Comparison of ENCODE assay signal across 29 cellular contexts in genomic region chr5:146642410-146642809, GRCh38.
"Had no signal": no experiment of that assay in that cellular context is flagged by ENCODE, and none has a peak within 500 bp of the region (broad histone marks: within the 10 kb centered on the region; RNA-seq: fewer than 3 reads in every experiment).

No MANE protein-coding gene starts in this region.

- H3K27ac ChIP-seq: colonic mucosa, coronary artery, epithelial cell of prostate, esophagus muscularis mucosa, esophagus squamous epithelium, foreskin keratinocyte, gastrocnemius medialis, gastroesophageal sphincter, heart left ventricle, heart right ventricle had no signal

- DNase-seq: colonic mucosa; cortex of kidney; dermis blood vessel endothelial cell; dorsolateral prefrontal cortex; effector CD4-positive, alpha-beta T cell; effector CD8-positive, alpha-beta T cell; effector memory CD4-positive, alpha-beta T cell; effector memory CD8-positive, alpha-beta T cell; endodermal cell; erythroblast; esophagus squamous epithelium; foreskin fibroblast; foreskin keratinocyte; foreskin melanocyte; gastrocnemius medialis; glutamatergic neuron; head of caudate nucleus; heart left ventricle; heart right ventricle had no signal

- H3K27ac Mint-ChIP-seq: dendritic cell treated with granulocyte-macrophage colony-stimulating factor and Interleukin-4, amounts not matched to agents 40 ng/mL and 50 ng/mL, for 4 days; effector memory CD8-positive, alpha-beta T cell; endodermal cell had no signal

- H3K9me3 Mint-ChIP-seq: dendritic cell treated with granulocyte-macrophage colony-stimulating factor and Interleukin-4, amounts not matched to agents 40 ng/mL and 50 ng/mL, for 4 days; effector memory CD8-positive, alpha-beta T cell; endodermal cell had no signal

- H3K4me1 ChIP-seq: colonic mucosa, esophagus muscularis mucosa, esophagus squamous epithelium, foreskin keratinocyte, gastrocnemius medialis, gastroesophageal sphincter, heart left ventricle, heart right ventricle had no signal

- H3K4me3 ChIP-seq: colonic mucosa, coronary artery, dorsolateral prefrontal cortex, esophagus muscularis mucosa, esophagus squamous epithelium, gastrocnemius medialis, gastroesophageal sphincter, heart left ventricle, heart right ventricle had no signal

- ATAC-seq: effector memory CD8-positive, alpha-beta T cell; esophagus mucosa; foreskin keratinocyte; gastrocnemius medialis; gastroesophageal sphincter; heart left ventricle; heart right ventricle had no signal

- H3K27me3 ChIP-seq: colonic mucosa, dorsolateral prefrontal cortex, esophagus squamous epithelium, foreskin keratinocyte, gastrocnemius medialis, heart left ventricle had no signal

- H3K27me3 Mint-ChIP-seq: dendritic cell treated with granulocyte-macrophage colony-stimulating factor and Interleukin-4, amounts not matched to agents 40 ng/mL and 50 ng/mL, for 4 days; effector memory CD8-positive, alpha-beta T cell had no signal

- H3K36me3 ChIP-seq: colonic mucosa, esophagus muscularis mucosa, esophagus squamous epithelium, gastrocnemius medialis, gastroesophageal sphincter, heart left ventricle, heart right ventricle had no signal

- FAIRE-seq: colon, endometrium, endothelial cell of umbilical vein, frontal cortex had no signal

- H3K9me3 ChIP-seq: colonic mucosa, esophagus muscularis mucosa, esophagus squamous epithelium, gastrocnemius medialis, gastroesophageal sphincter, heart left ventricle, heart right ventricle had no signal

- H3K4me3 Mint-ChIP-seq: dendritic cell treated with granulocyte-macrophage colony-stimulating factor and Interleukin-4, amounts not matched to agents 40 ng/mL and 50 ng/mL, for 4 days; effector memory CD8-positive, alpha-beta T cell; endodermal cell had no signal
